Comparison of ENCODE assay signal across 16 cellular contexts in the genomic region with DNA sequence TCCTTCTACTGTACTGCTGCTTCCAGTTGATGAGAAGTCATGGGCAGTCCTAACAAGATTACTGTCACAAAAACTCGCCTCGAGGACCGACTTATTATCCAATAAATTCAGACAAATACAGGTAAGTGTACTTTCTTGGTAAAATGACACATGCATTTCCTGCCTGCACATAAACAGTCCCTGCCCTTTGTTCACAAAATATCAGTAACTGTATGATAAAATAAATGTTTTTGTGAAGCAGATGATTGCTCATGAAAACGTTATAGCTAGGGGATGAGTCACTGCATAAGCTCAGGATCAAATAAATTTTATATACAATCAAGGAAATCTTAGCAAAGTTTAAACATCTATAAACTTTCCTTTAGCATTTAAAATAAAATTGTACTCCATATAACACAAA.
DNase-seq lines count a peak whose midpoint lies in the region; ATAC-seq, FAIRE-seq and TF ChIP-seq lines count a peak whose summit lies in the region.
"Had no signal": no experiment of that assay in that cellular context is flagged by ENCODE, and none has a peak within 500 bp of the region (broad histone marks: within the 10 kb centered on the region; RNA-seq: fewer than 3 reads in every experiment).

No MANE protein-coding gene starts in this region.

- in situ Hi-C loops in GM23248 (cut with MboI), result no loop called here

- H3K4me3 Mint-ChIP-seq in CD4-positive, alpha-beta memory T cell, result no peak overlapping the region
- H3K4me3 Mint-ChIP-seq: CD8-positive, alpha-beta memory T cell had no signal

- no peak overlapping the region for H3K4me2 ChIP-seq in GM23248 (ENCODE audit: unreplicated experiment)

- CTCF ChIA-PET in HEK293T (lab: Yijun Ruan, JAX), result no interaction called here
- CTCF ChIA-PET in CD4-positive, alpha-beta memory T cell (lab: Charles Lee; ENCODE audit: partially characterized antibody), result no interaction called here

- H3K79me2 ChIP-seq in GM23248 (ENCODE audit: insufficient read depth), result no peaks in the 10 kb centered on the region

- H3K36me3 ChIP-seq in GM23248 (ENCODE audit: low read depth), result 0 out of 2 replicates have a peak, but pooled peaks cover 2% of the 10 kb centered on the region
- no peaks in the 10 kb centered on the region for H3K36me3 ChIP-seq in bronchial epithelial cell (ENCODE audit: control insufficient read depth, insufficient read depth, low read length)
- peaks cover 0 to 31% (median 10%) of the 10 kb centered on the region in 4 donors for H3K36me3 ChIP-seq in upper lobe of left lung
- peaks cover 9% of the 10 kb centered on the region for H3K36me3 ChIP-seq in CD4-positive, alpha-beta memory T cell (ENCODE audit: insufficient read depth, low read length)
- H3K36me3 ChIP-seq: BE2C, SJCRH30 had no signal

- H3K4me1 ChIP-seq in GM23248 (ENCODE audit: insufficient read depth), result no peaks in the 10 kb centered on the region
- H3K4me1 ChIP-seq in upper lobe of left lung, result no peaks in the 10 kb centered on the region
- H3K4me1 ChIP-seq in CD4-positive, alpha-beta memory T cell (ENCODE audit: insufficient read depth, low read length), result no peaks in the 10 kb centered on the region
- H3K4me1 ChIP-seq: SJCRH30 had no signal

- H3K27ac Mint-ChIP-seq in CD4-positive, alpha-beta memory T cell, result peak overlapping the region in 1 of 7 donors; percentile 16

- H3K27ac ChIP-seq in GM23248 (no peak overlapping the region), upper lobe of left lung (no peak overlapping the region)
- no peak overlapping the region for H3K27ac ChIP-seq in CD4-positive, alpha-beta memory T cell (ENCODE audit: low read depth, low read length)
- H3K27ac ChIP-seq: SJCRH30 had no signal

- H3K9me2 ChIP-seq in GM23248 (ENCODE audit: insufficient read depth), result no peaks in the 10 kb centered on the region

- 75 to 77% methylated on average over 4 of the region's 4 CpGs for WGBS in GM23248 (ENCODE audit: low coverage in 1 of 2, low lambda C conversion rate in 2 of 2, missing lambda C conversion rate in 2 of 2), 2 experiments
- WGBS in upper lobe of left lung, 2 donors, result 69 to 78% methylated on average over 4 of the region's 4 CpGs

- H2AFZ ChIP-seq in GM23248, result no peak overlapping the region

- H3K4me3 ChIP-seq in GM23248 (no peak overlapping the region), LNCaP clone FGC (ENCODE audit: low read depth, low read length) (no peak overlapping the region), bronchial epithelial cell (ENCODE audit: low read depth, low read length) (no peak overlapping the region), upper lobe of left lung (no peak overlapping the region)
- no peak overlapping the region for H3K4me3 ChIP-seq in CD4-positive, alpha-beta memory T cell (ENCODE audit: low read length in 2 of 2)
- H3K4me3 ChIP-seq: SJCRH30 had no signal

- peaks cover 27 to 39% of the 10 kb centered on the region in 2 donors for H3K36me3 Mint-ChIP-seq in CD4-positive, alpha-beta memory T cell

- TF ChIP-seq CTCF in LNCaP clone FGC (IDR thresholded peaks at IDR 0.05; ENCODE audit: control insufficient read depth, extremely low read depth, insufficient read depth) (no peak), bronchial epithelial cell (IDR thresholded peaks at IDR 0.05; ENCODE audit: insufficient read depth, low read length, severe bottlenecking) (no peak), upper lobe of left lung (IDR thresholded peaks at IDR 0.05) (no peak)

- DNase-seq in GM23248 (peak; percentile 20), LNCaP clone FGC (ENCODE audit: low read depth) (peak; percentile 38), bronchial epithelial cell (ENCODE audit: low read depth) (peak; percentile 33), left colon (no peak), HEK293T (ENCODE audit: extremely low spot score) (no peak), upper lobe of left lung (no peak)
- no peak for DNase-seq in CD4-positive, alpha-beta memory T cell
- DNase-seq: BE2C; CD8-positive, alpha-beta memory T cell; NCI-H1436; NCI-H2029 treated with DMSO at 0.1 percent for 48 hours; NCI-H524; RPMI8226; SJCRH30 had no signal

- H3K9ac ChIP-seq in GM23248, result no peak overlapping the region

- ATAC-seq in left colon, result peak; percentile 89
- no peak for ATAC-seq in upper lobe of left lung (ENCODE audit: low FRiP score in 2 of 2)
- ATAC-seq: HepG2 had no signal

- H3K27me3 Mint-ChIP-seq in CD4-positive, alpha-beta memory T cell, result no peaks in the 10 kb centered on the region
- H3K27me3 Mint-ChIP-seq: CD8-positive, alpha-beta memory T cell had no signal

- POLR2A ChIA-PET in HEK293T (lab: Yijun Ruan, JAX), result no interaction called here
- POLR2A ChIA-PET in CD4-positive, alpha-beta memory T cell (lab: Charles Lee; ENCODE audit: partially characterized antibody), result no interaction called here

- no peaks in the 10 kb centered on the region for H3F3A ChIP-seq in GM23248 (ENCODE audit: insufficient read depth)

- TF ChIP-seq EP300 in upper lobe of left lung (IDR thresholded peaks at IDR 0.05), result no peak

- no peaks in the 10 kb centered on the region for H3K27me3 ChIP-seq in GM23248 (replicated peaks; ENCODE audit: insufficient read depth)
- peaks cover 2% of the 10 kb centered on the region for H3K27me3 ChIP-seq in bronchial epithelial cell (ENCODE audit: control insufficient read depth, insufficient read depth, low read length)
- H3K27me3 ChIP-seq in upper lobe of left lung, result no peaks in the 10 kb centered on the region
- H3K27me3 ChIP-seq in CD4-positive, alpha-beta memory T cell (ENCODE audit: insufficient read depth, low read length), result no peaks in the 10 kb centered on the region
- H3K27me3 ChIP-seq: BE2C, SJCRH30 had no signal

- intact Hi-C loops in left colon (cut with DNase I, micrococcal nuclease), result no loop called here
- intact Hi-C loops in CD4-positive, alpha-beta memory T cell (cut with micrococcal nuclease), result no loop called here

- H3K9me3 Mint-ChIP-seq in CD4-positive, alpha-beta memory T cell, result no peaks in the 10 kb centered on the region
- H3K9me3 Mint-ChIP-seq: CD8-positive, alpha-beta memory T cell had no signal

- no peak for TF ChIP-seq POLR2A in upper lobe of left lung (IDR thresholded peaks at IDR 0.05)

- no peaks in the 10 kb centered on the region for H3K9me3 ChIP-seq in GM23248 (ENCODE audit: low read depth)
- H3K9me3 ChIP-seq in upper lobe of left lung, result no peaks in the 10 kb centered on the region
- no peaks in the 10 kb centered on the region for H3K9me3 ChIP-seq in CD4-positive, alpha-beta memory T cell (ENCODE audit: control insufficient read depth in 1 of 2, low read length in 2 of 2)
- H3K9me3 ChIP-seq: BE2C, SJCRH30 had no signal

- no peak for FAIRE-seq in bronchial epithelial cell (lab: Jason Lieb, UNC)
- FAIRE-seq: H1, HepG2 had no signal

- H4K20me1 ChIP-seq in GM23248 (ENCODE audit: insufficient read depth), result no peaks in the 10 kb centered on the region

- peaks cover 0 to 12% (median 7%) of the 10 kb centered on the region in 4 donors for H3K4me1 Mint-ChIP-seq in CD4-positive, alpha-beta memory T cell
- H3K4me1 Mint-ChIP-seq: CD8-positive, alpha-beta memory T cell had no signal

TF ChIP-seq in HEK293T, 16 proteins besides CTCF, POLR2A, EP300 and RAD21:
- TF ChIP-seq SUZ12 (IDR thresholded peaks at IDR 0.05), result no peak
- TF ChIP-seq LEF1 (IDR thresholded peaks at IDR 0.05; ENCODE audit: borderline replicate concordance), result no peak
- no peak for TF ChIP-seq TARDBP (IDR thresholded peaks at IDR 0.05)
- TF ChIP-seq ELF4 (IDR thresholded peaks at IDR 0.05), result no peak
- TF ChIP-seq BHLHE40 (IDR thresholded peaks at IDR 0.05; ENCODE audit: borderline replicate concordance), result no peak
- no peak for TF ChIP-seq SP1 (IDR thresholded peaks at IDR 0.05)
- no peak for TF ChIP-seq HDGF (IDR thresholded peaks at IDR 0.05; ENCODE audit: borderline replicate concordance)

Comparison
In these comparisons a context has a peak if more than half of its experiments do, and no peak if none do; other contexts are left out.
1. DNase-seq: peak in GM23248 (single experiment), LNCaP clone FGC (single experiment) and bronchial epithelial cell (single experiment); none in left colon (0 of 2), HEK293T (single experiment), upper lobe of left lung (0 of 2) and CD4-positive, alpha-beta memory T cell (0 of 5).